Comparison of ENCODE assay signal across 1 cellular context in genomic region chr5:124439609-124440008, GRCh38.
TF ChIP-seq lines count a peak whose summit lies in the region.

No MANE protein-coding gene starts in this region.

TF ChIP-seq in WTC11, 78 proteins besides CTCF, POLR2A, EP300 and RAD21 (continued from another document):
- TF ChIP-seq E2F4 (CRISPR knock-in tag; IDR thresholded peaks at IDR 0.05; ENCODE audit: borderline replicate concordance, low read depth) (no peak), CREM (CRISPR knock-in tag; IDR thresholded peaks at IDR 0.05) (no peak), NR2C2 (CRISPR knock-in tag; IDR thresholded peaks at IDR 0.05) (no peak), ZNF671 (CRISPR knock-in tag; IDR thresholded peaks at IDR 0.05) (no peak)
